Comparison of ENCODE assay signal across 9 cellular contexts in genomic region chr11:119066481-119066880, GRCh38. TPM values are rescaled to one million over a fixed set of nuclear protein-coding genes. Genes with fewer than 3 reads are reported as not detected.
DNase-seq lines count a peak whose midpoint lies in the region; ATAC-seq and TF ChIP-seq lines count a peak whose summit lies in the region.
"Had no signal": no experiment of that assay in that cellular context is flagged by ENCODE, and none has a peak within 500 bp of the region (broad histone marks: within the 10 kb centered on the region; RNA-seq: fewer than 3 reads in every experiment).

No MANE protein-coding gene starts in this region.

- H3K27me3 ChIP-seq in BLaER1 (no peaks in the 10 kb centered on the region), KMS-11 (ENCODE audit: insufficient read depth, low read depth) (no peaks in the 10 kb centered on the region)
- H3K27me3 ChIP-seq: SJSA1 had no signal

- H3K4me1 ChIP-seq in BLaER1 (peaks cover 44% of the 10 kb centered on the region), KMS-11 (ENCODE audit: low read depth, poor library complexity, severe bottlenecking) (peaks cover 2% of the 10 kb centered on the region)
- H3K4me1 ChIP-seq: SJSA1 had no signal

- no peak overlapping the region for H2AFZ ChIP-seq in KMS-11 (ENCODE audit: low read depth)

- H3K4me2 ChIP-seq in BLaER1 (peak overlapping the region; percentile 96), KMS-11 (peak overlapping the region; percentile 76)

- TF ChIP-seq CTCF in KMS-11 (conservative IDR thresholded peaks at IDR 0.05; ENCODE audit: low read depth, low read length) (no peak), MCF 10A (IDR thresholded peaks at IDR 0.05; ENCODE audit: unreplicated experiment) (no peak), natural killer cell (IDR thresholded peaks at IDR 0.05) (no peak)

- H3K36me3 ChIP-seq in BLaER1 = peaks cover 22% of the 10 kb centered on the region
- no peaks in the 10 kb centered on the region for H3K36me3 ChIP-seq in KMS-11 (ENCODE audit: insufficient read depth)
- H3K36me3 ChIP-seq: SJSA1 had no signal

- no TSS peak for BruUV-seq in MCF 10A (replicated peaks; lab: Mats Ljungman, UMichigan)

- no peaks in the 10 kb centered on the region for H3K9me3 ChIP-seq in BLaER1
- H3K9me3 ChIP-seq: SJSA1 had no signal

- peak overlapping the region; percentile 76 for H3K27ac Mint-ChIP-seq in MCF 10A (ENCODE audit: low read depth, unreplicated experiment)
- H3K27ac Mint-ChIP-seq in natural killer cell = peak overlapping the region; percentile 98 to 99

- H3K9ac ChIP-seq in BLaER1 = peak overlapping the region; percentile 92; the same call in 1 of the 2 replicates
- peak overlapping the region; percentile 64; the same call in 1 of the 2 replicates for H3K9ac ChIP-seq in KMS-11

- H3K4me1 Mint-ChIP-seq in MCF 10A (ENCODE audit: insufficient read depth, unreplicated experiment) (peaks cover 7% of the 10 kb centered on the region), natural killer cell (peaks cover 31 to 33% of the 10 kb centered on the region in 2 donors)

- POLR2A ChIA-PET in MCF 10A (lab: Yijun Ruan, JAX) = interaction anchor here (1.8 to 3.6 kb wide), 7 partner anchors 10 to 68 kb away, joined by 7 to 44 read pairs (median 29); partner anchors contain the start of genes CENATAC, HINFP, HMBS and HYOU1

- no peaks in the 10 kb centered on the region for H3K9me3 Mint-ChIP-seq in MCF 10A (ENCODE audit: unreplicated experiment)
- no peaks in the 10 kb centered on the region for H3K9me3 Mint-ChIP-seq in natural killer cell

- peaks cover 5% of the 10 kb centered on the region; the same call in 1 of the 2 replicates for H3K79me2 ChIP-seq in KMS-11 (ENCODE audit: insufficient read depth, low read depth)

- DNase-seq in MCF 10A (ENCODE audit: unreplicated experiment) = no peak
- no peak for DNase-seq in natural killer cell
- no peak for DNase-seq in epidermal melanocyte (ENCODE audit: insufficient read length, low spot score)
- no peak for DNase-seq in NCI-H510A treated with DMSO at 0.1 percent for 48 hours (lab: John Stamatoyannopoulos, UW)
- no peak for DNase-seq in DMS53 treated with DMSO at 0.1 percent for 48 hours (lab: John Stamatoyannopoulos, UW; ENCODE audit: unreplicated experiment)

- peaks cover 36% of the 10 kb centered on the region for H3K36me3 Mint-ChIP-seq in MCF 10A (ENCODE audit: insufficient read depth, unreplicated experiment)
- H3K36me3 Mint-ChIP-seq in natural killer cell = no peaks in the 10 kb centered on the region

- H3K4me3 ChIP-seq in BLaER1 (peak overlapping the region; percentile 94), KMS-11 (IDR thresholded peaks at IDR 0.05; ENCODE audit: insufficient read depth, low read depth, low read length) (no peak overlapping the region)

- H3K4me3 Mint-ChIP-seq in MCF 10A (ENCODE audit: unreplicated experiment) (peak overlapping the region; percentile 87), natural killer cell (peak overlapping the region; percentile 95)

- intact Hi-C loops in MCF 10A (cut with micrococcal nuclease) (loop anchor here (2.0 to 10.0 kb wide), 2 partner anchors 34 to 128 kb away; partner anchors contain the start of gene DPAGT1), natural killer cell (cut with micrococcal nuclease) (loop anchor here (2.0 to 5.0 kb wide), 3 partner anchors 28 to 56 kb away; partner anchors contain the start of genes HINFP, RPS25 and TRAPPC4)

- CTCF ChIA-PET in MCF 10A (lab: Yijun Ruan, JAX) = interaction anchor here (0.7 to 0.9 kb wide), 2 partner anchors 84 to 145 kb away, joined by 3 read pairs; no protein-coding TSS in a partner anchor

- no peaks in the 10 kb centered on the region for H3K27me3 Mint-ChIP-seq in MCF 10A (ENCODE audit: insufficient read depth, unreplicated experiment)
- no peaks in the 10 kb centered on the region for H3K27me3 Mint-ChIP-seq in natural killer cell (ENCODE audit: low read depth in 2 of 2)

- ATAC-seq in natural killer cell (no peak), HG02885 (IDR thresholded peaks at IDR 0.05; ENCODE audit: poor library complexity, unreplicated experiment) (no peak)

- no peaks in the 10 kb centered on the region for H4K20me1 ChIP-seq in BLaER1
- H4K20me1 ChIP-seq in KMS-11 (ENCODE audit: insufficient read depth) = no peaks in the 10 kb centered on the region

- H3K27ac ChIP-seq in BLaER1 (0 out of 2 replicates have a peak overlapping the region, but pooled peaks have one; percentile 86), KMS-11 (no peak overlapping the region)

RNA-seq across cellular contexts. Expression of gene VPS11, which starts 1.1 kb away (rescaled TPM):
- total RNA-seq in MCF 10A (2022) = 16.2 and 21.8 TPM in 2 replicates
- total RNA-seq in natural killer cell = 100 to 1,000 TPM in 1 of 3 donors, 10 to 100 TPM in 2; 91.4 to 101 (median 91.7) TPM

RNA-seq across cellular contexts. Expression of gene HYOU1, which starts 9.5 kb away (rescaled TPM):
- total RNA-seq in MCF 10A (2022) = 398 and 664 TPM in 2 replicates
- 100 to 1,000 TPM; 114 to 146 (median 123) TPM for total RNA-seq in natural killer cell

RNA-seq across cellular contexts. Expression of gene HMBS, which starts 18.2 kb away (rescaled TPM):
- total RNA-seq in MCF 10A (2022) (38.4 and 51.3 TPM in 2 replicates), natural killer cell (10 to 100 TPM in 1 of 3 donors, 1 to 10 TPM in 2; 6.1 to 10.1 (median 6.7) TPM)

RNA-seq across cellular contexts. Expression of gene DPAGT1, which starts 35.2 kb away (rescaled TPM):
- total RNA-seq in MCF 10A (2022) = 55.6 and 58.8 TPM in 2 replicates
- 10 to 100 TPM; 20.5 to 28.5 (median 24.4) TPM for total RNA-seq in natural killer cell

RNA-seq across cellular contexts. Expression of gene SLC37A4, which starts 35.8 kb away (rescaled TPM):
- 6.8 and 10.0 TPM in 2 replicates for total RNA-seq in MCF 10A (2022)
- 1 to 10 TPM; 4.6 to 7.7 (median 6.5) TPM for total RNA-seq in natural killer cell
